10 cellular contexts compared by ENCODE assay signal in genomic region chr15:63476229-63476632, GRCh38. TPM values are rescaled to one million over a fixed set of nuclear protein-coding genes. Genes with fewer than 3 reads are reported as not detected.
DNase-seq lines count a peak whose midpoint lies in the region; ATAC-seq, FAIRE-seq and TF ChIP-seq lines count a peak whose summit lies in the region.
"Had no signal": no experiment of that assay in that cellular context is flagged by ENCODE, and none has a peak within 500 bp of the region (broad histone marks: within the 10 kb centered on the region; RNA-seq: fewer than 3 reads in every experiment).

No MANE protein-coding gene starts in this region.

- TF ChIP-seq CTCF in AG10803 (conservative IDR thresholded peaks at IDR 0.05; ENCODE audit: low read length) (no peak), K562 (IDR thresholded peaks at IDR 0.05 in 2 of 3, conservative IDR thresholded peaks at IDR 0.05 in 1 of 3; ENCODE audit: insufficient read depth in 2 of 3, low read depth in 1 of 3, low read length in 3 of 3) (no peak), mucosa of descending colon (IDR thresholded peaks at IDR 0.05) (no peak)

- peak overlapping the region in 1 of 2 experiments; percentile 11; a peak in 1 of 4 replicates for H3K9ac ChIP-seq in K562 (ENCODE audit: insufficient read depth in 1 of 2, low read depth in 2 of 2, low read length in 2 of 2)

- H3K9me1 ChIP-seq in K562 (ENCODE audit: control insufficient read depth, insufficient read depth, low read length) = no peaks in the 10 kb centered on the region

- DNase-seq in AG10803 (ENCODE audit: low read depth) (peak; percentile 95), HT-29 (ENCODE audit: low spot score) (peak; percentile 82), K562 (ENCODE audit: extremely low read depth in 1 of 4, low spot score in 3 of 4) (no peak), mucosa of descending colon (no peak), head of caudate nucleus (no peak)
- DNase-seq: activated gamma-delta T cell treated with Interleukin-2 at 50 U/mL for 16 hours, left ventricle myocardium inferior had no signal

- H3K4me2 ChIP-seq in K562 (ENCODE audit: insufficient read depth, low read length) = no peak overlapping the region

- TF ChIP-seq EP300 in K562 (IDR thresholded peaks at IDR 0.05; ENCODE audit: low read length) = no peak

- BruUV-seq in K562 (replicated peaks; lab: Mats Ljungman, UMichigan) = no TSS peak

- CTCF ChIA-PET in K562 (lab: Yijun Ruan, JAX; ENCODE audit: low intra/inter-chr PET ratio) = interaction anchor here (1.3 kb wide), 1 partner anchor 11 kb away, joined by 3 read pairs; no protein-coding TSS in a partner anchor

- H3K4me1 ChIP-seq in K562 (replicated peaks in 1 of 2; ENCODE audit: control insufficient read depth in 2 of 2, insufficient read depth in 2 of 2, low read length in 2 of 2) (peaks cover 3 to 8% of the 10 kb centered on the region in 2 experiments; a peak in 3 of 5 replicates), mucosa of descending colon (ENCODE audit: low read depth) (peaks cover 41% of the 10 kb centered on the region)

- H3K79me2 ChIP-seq in K562 (ENCODE audit: control insufficient read depth, insufficient read depth, low read length) = no peaks in the 10 kb centered on the region

- no peaks in the 10 kb centered on the region for H3K27me3 ChIP-seq in K562 (ENCODE audit: control insufficient read depth in 2 of 2, insufficient read depth in 2 of 2, low read length in 2 of 2)

- peak overlapping the region; percentile 72 for H2AFZ ChIP-seq in K562 (ENCODE audit: low read depth, low read length)

- TF ChIP-seq RAD21 in K562 (CRISPR knock-in tag; conservative IDR thresholded peaks at IDR 0.05 in 1 of 2, IDR thresholded peaks at IDR 0.05 in 1 of 2) = no peak

- TF ChIP-seq POLR2A in K562 (conservative IDR thresholded peaks at IDR 0.05) = no peak

- 40% methylated on average over 2 of the region's 2 CpGs for WGBS in K562 (ENCODE audit: insufficient coverage, low coverage, missing lambda C conversion rate)

- POLR2A ChIA-PET in K562 (lab: Yijun Ruan, JAX) = interaction anchor here (0.6 to 1.4 kb wide), 9 partner anchors 10 to 453 kb away, joined by 3 to 4 read pairs (median 3); no protein-coding TSS in a partner anchor

- ATAC-seq in K562 (peak; percentile 12), mucosa of descending colon (peak; percentile 5), GM18498 (IDR thresholded peaks at IDR 0.05; ENCODE audit: unreplicated experiment) (no peak), GM21529 (IDR thresholded peaks at IDR 0.05; ENCODE audit: unreplicated experiment) (no peak), GM21390 (IDR thresholded peaks at IDR 0.05; ENCODE audit: unreplicated experiment) (no peak)

- H3K36me3 ChIP-seq in K562 (ENCODE audit: control insufficient read depth, insufficient read depth, low read length) (no peaks in the 10 kb centered on the region), mucosa of descending colon (ENCODE audit: low read depth) (no peaks in the 10 kb centered on the region)
- H3K36me3 ChIP-seq: left ventricle myocardium inferior had no signal

- no peaks in the 10 kb centered on the region for H4K20me1 ChIP-seq in K562 (replicated peaks; ENCODE audit: control insufficient read depth, insufficient read depth, low read length)

- no peak overlapping the region for H3K27ac ChIP-seq in K562 (ENCODE audit: extremely low read depth, low read depth, low read length)
- H3K27ac ChIP-seq: left ventricle myocardium inferior had no signal

- no peak overlapping the region for H3K4me3 ChIP-seq in AG10803 (ENCODE audit: low read length)
- H3K4me3 ChIP-seq in K562 = no peak overlapping the region
- no peak overlapping the region for H3K4me3 ChIP-seq in mucosa of descending colon
- H3K4me3 ChIP-seq: left ventricle myocardium inferior had no signal

- intact Hi-C loops in K562 (cut with micrococcal nuclease) (no loop called here), mucosa of descending colon (cut with DNase I, micrococcal nuclease) (no loop called here), head of caudate nucleus (cut with DNase I) (no loop called here)

- peak; percentile 70 for FAIRE-seq in K562 (lab: Jason Lieb, UNC)

- in situ Hi-C loops in K562 (cut with MboI) = no loop called here

- H3K9me3 ChIP-seq in K562 (replicated peaks; ENCODE audit: control insufficient read depth, insufficient read depth, low read depth, low read length) (no peaks in the 10 kb centered on the region), mucosa of descending colon (no peaks in the 10 kb centered on the region)
- H3K9me3 ChIP-seq: left ventricle myocardium inferior had no signal

TF ChIP-seq in K562, 482 proteins besides CTCF, POLR2A, EP300 and RAD21 (continues in another document):
- TF ChIP-seq CSDE1 (IDR thresholded peaks at IDR 0.05) (no peak), ZBTB12 (CRISPR knock-in tag; IDR thresholded peaks at IDR 0.05) (no peak), SREBF1 (IDR thresholded peaks at IDR 0.05; ENCODE audit: borderline replicate concordance, low read depth, low read length) (no peak), FOSL1 (tag; conservative IDR thresholded peaks at IDR 0.05) (peak; percentile 40; the same call in 1 of the 2 replicates), CREM (IDR thresholded peaks at IDR 0.05; ENCODE audit: low read depth) (peak; percentile 35; the same call in 1 of the 2 replicates), FOXO4 (CRISPR knock-in tag; IDR thresholded peaks at IDR 0.05) (no peak), RCOR1 (IDR thresholded peaks at IDR 0.05; ENCODE audit: borderline replicate concordance in 1 of 2, low read depth in 2 of 2, low read length in 2 of 2) (no peak), POLR2B (IDR thresholded peaks at IDR 0.05; ENCODE audit: low read depth, partially characterized antibody) (no peak), PKNOX1 (IDR thresholded peaks at IDR 0.05) (0 out of 2 replicates have a peak, but pooled peaks have one; percentile 7), FOXP1 (CRISPR knock-in tag; IDR thresholded peaks at IDR 0.05) (no peak), ARHGAP35 (IDR thresholded peaks at IDR 0.05; ENCODE audit: partially characterized antibody) (no peak), TBP (optimal IDR thresholded peaks at IDR 0.05; ENCODE audit: low read depth, low read length) (no peak), MTA2 (IDR thresholded peaks at IDR 0.05; ENCODE audit: low read depth) (no peak)

RNA-seq across cellular contexts. Expression of gene USP3, which starts 28.2 kb away (rescaled TPM):
- total RNA-seq in HT-29 (2014; rRNA removed; shearing (Covaris generic)) = 39.4 and 47.6 TPM in 2 replicates
- total RNA-seq in K562 (2011; cell fraction: chromatin; rRNA removed; ENCODE audit: low replicate concordance) = 55.7 and 143 TPM in 2 replicates
- total RNA-seq in K562 (2011; cell fraction: nucleolus; rRNA removed) = 31.0 and 37.8 TPM in 2 replicates
- total RNA-seq in K562 (2011; cell fraction: nucleoplasm; rRNA removed) = 72.7 and 100 TPM in 2 replicates
- 21.7 and 31.2 TPM in 2 replicates for total RNA-seq in K562 (2014; rRNA removed)
- total RNA-seq in K562 (2014; rRNA removed; fragmentation: Illumina TruSeq; extraction: Trizol) = 49.7 and 50.3 TPM in 2 replicates
- total RNA-seq in K562 (2015; rRNA removed; fragmentation: Illumina TruSeq; extraction: Trizol) = 44.6 and 46.1 TPM in 2 replicates
- 48.8 and 54.3 TPM in 2 replicates for total RNA-seq in K562 (2021)
- polyA plus RNA-seq in K562 (2011; rRNA removed) = 17.3 and 23.1 TPM in 2 replicates
- 12.0 and 15.1 TPM in 2 replicates for polyA plus RNA-seq in K562 (2011; cell fraction: cytosol; rRNA removed)
- polyA plus RNA-seq in K562 (2011; cell fraction: nucleus; rRNA removed) = 47.4 and 78.4 TPM in 2 replicates
- polyA plus RNA-seq in K562 (2012) = 29.3 and 55.6 TPM in 2 replicates
- polyA plus RNA-seq in K562 (2014; fragmentation: Illumina TruSeq; extraction: Trizol) = 38.7 and 42.8 TPM in 2 replicates
- polyA plus RNA-seq in K562 (2014; fragmentation: Nextera tagmentation; extraction: Ambion mirVana) = 10 to 100 TPM; 24.3 to 34.8 TPM
- 19.5 and 21.2 TPM in 2 replicates for polyA plus RNA-seq in K562 (2014; rRNA removed)
- 35.6 and 53.7 TPM in 2 replicates for polyA minus RNA-seq in K562 (2011; rRNA and poly(A)+ RNA removed)
- 23.0 and 36.5 TPM in 2 replicates for polyA minus RNA-seq in K562 (2011; cell fraction: cytosol; rRNA and poly(A)+ RNA removed)
- 50.5 and 79.3 TPM in 2 replicates for polyA minus RNA-seq in K562 (2011; cell fraction: nucleus; rRNA and poly(A)+ RNA removed)
- 100 to 1,000 TPM in 1 of 3 donors, 10 to 100 TPM in 2; 65.6 to 101 (median 67.3) TPM for total RNA-seq in mucosa of descending colon

Comparison
In these comparisons a context has a peak if more than half of its experiments do, and no peak if none do; other contexts are left out.
1. DNase-seq: peak in AG10803 (single experiment) and HT-29 (single experiment); none in K562 (0 of 4), mucosa of descending colon (0 of 3) and head of caudate nucleus (0 of 42).
2. ATAC-seq: peak in K562 (single experiment) and mucosa of descending colon (single experiment); none in GM18498 (single experiment), GM21529 (single experiment) and GM21390 (single experiment).